In the genomic region with DNA sequence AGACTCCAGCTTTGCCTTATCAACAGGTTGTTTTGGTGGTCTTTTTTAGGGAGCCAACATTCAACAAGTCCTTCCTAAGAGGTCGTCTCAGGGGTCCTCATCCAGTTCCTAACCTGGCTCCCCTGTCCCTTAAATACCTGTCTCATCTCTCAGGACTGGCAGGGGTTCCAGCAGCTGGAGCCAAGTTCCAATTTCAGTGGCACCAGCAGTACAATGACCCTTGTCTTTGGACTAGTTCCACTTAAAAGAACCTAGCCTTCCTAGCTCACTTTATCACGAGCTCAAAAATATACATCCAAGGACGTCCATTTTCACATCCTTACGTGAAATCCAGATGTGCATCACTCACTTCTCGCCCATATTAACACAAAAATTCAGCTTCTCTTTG, we compare ENCODE assay signal across 18 cellular contexts. TPM values are rescaled to one million over a fixed set of nuclear protein-coding genes. Genes with fewer than 3 reads are reported as not detected.
"Had no signal": no experiment of that assay in that cellular context is flagged by ENCODE, and none has a peak within 500 bp of the region (broad histone marks: within the 10 kb centered on the region; RNA-seq: fewer than 3 reads in every experiment).

No MANE protein-coding gene starts in this region.

- H3K4me2 ChIP-seq: SK-N-SH had no signal

- H3K4me1 ChIP-seq: prostate gland, transverse colon, uterus had no signal

- H3K9me2 ChIP-seq: SK-N-SH had no signal

- H3K27ac ChIP-seq: coronary artery, esophagus squamous epithelium, gastroesophageal sphincter, heart left ventricle, ovary, prostate gland, transverse colon, uterus had no signal

- DNase-seq: activated effector memory CD4-positive, alpha-beta T cell treated with anti-CD3 and anti-CD28 coated beads, Interleukin-2, amount 50 U/mL, for 16 hours; activated naive CD8-positive, alpha-beta T cell treated with anti-CD3 and anti-CD28 coated beads, Interleukin-2, amount 10 ng/mL, durations not matched to agents 7 days and 5 days; amygdala; cerebellar nuclear complex; endodermal cell; esophagus squamous epithelium; heart left ventricle; ovary; SK-N-SH; spleen; stimulated activated CD4-positive, alpha-beta T cell treated with anti-CD3 and anti-CD28 coated beads, Interleukin-4, amount 100 ng/mL, for 24 hours; transverse colon; uterus had no signal

- H3K4me3 Mint-ChIP-seq: activated naive CD8-positive, alpha-beta T cell treated with anti-CD3 and anti-CD28 coated beads, Interleukin-2, amount 10 ng/mL, durations not matched to agents 7 days and 5 days; endodermal cell; memory B cell; natural killer cell treated with Interleukin-12 subunit alpha and Interleukin-12 subunit beta and Interleukin-15 and Interleukin-18, amount 100 ng/mL, for 72 hours had no signal

- H3K36me3 Mint-ChIP-seq: activated naive CD8-positive, alpha-beta T cell treated with anti-CD3 and anti-CD28 coated beads, Interleukin-2, amount 10 ng/mL, durations not matched to agents 7 days and 5 days; memory B cell; natural killer cell treated with Interleukin-12 subunit alpha and Interleukin-12 subunit beta and Interleukin-15 and Interleukin-18, amount 100 ng/mL, for 72 hours had no signal

- H3K27me3 ChIP-seq: esophagus squamous epithelium, gastroesophageal sphincter, heart left ventricle, ovary, spleen, transverse colon, uterus had no signal

- H3K36me3 ChIP-seq: esophagus squamous epithelium, gastroesophageal sphincter, heart left ventricle, ovary, prostate gland, spleen, transverse colon, uterus had no signal

- H3K4me3 ChIP-seq: coronary artery, esophagus squamous epithelium, gastroesophageal sphincter, heart left ventricle, ovary, prostate gland, spleen, transverse colon, uterus had no signal

- H3K9me3 ChIP-seq: esophagus squamous epithelium, gastroesophageal sphincter, heart left ventricle, ovary, prostate gland, SK-N-SH, spleen, transverse colon, uterus had no signal

- H3K9ac ChIP-seq: SK-N-SH had no signal

- H3K4me1 Mint-ChIP-seq: endodermal cell had no signal

- H3K27ac Mint-ChIP-seq: activated naive CD8-positive, alpha-beta T cell treated with anti-CD3 and anti-CD28 coated beads, Interleukin-2, amount 10 ng/mL, durations not matched to agents 7 days and 5 days; endodermal cell; memory B cell; natural killer cell treated with Interleukin-12 subunit alpha and Interleukin-12 subunit beta and Interleukin-15 and Interleukin-18, amount 100 ng/mL, for 72 hours had no signal

- H3K27me3 Mint-ChIP-seq: activated naive CD8-positive, alpha-beta T cell treated with anti-CD3 and anti-CD28 coated beads, Interleukin-2, amount 10 ng/mL, durations not matched to agents 7 days and 5 days; memory B cell had no signal

- H3K9me3 Mint-ChIP-seq: endodermal cell; memory B cell; natural killer cell treated with Interleukin-12 subunit alpha and Interleukin-12 subunit beta and Interleukin-15 and Interleukin-18, amount 100 ng/mL, for 72 hours had no signal

RNA-seq across cellular contexts. Expression of gene TRAF3IP3, which starts 18.7 kb away (rescaled TPM):
- total RNA-seq: endodermal cell had no signal

RNA-seq across cellular contexts. Expression of gene HSD11B1, which starts 32.5 kb away (rescaled TPM):
- total RNA-seq: activated naive CD8-positive, alpha-beta T cell treated with anti-CD3 and anti-CD28 coated beads, Interleukin-2, amount 10 ng/mL, durations not matched to agents 7 days and 5 days; endodermal cell had no signal
